ENCODE assay signal across 14 cellular contexts in genomic region chr2:213001285-213001910, GRCh38.
A peak's percentile ranks its signal among the peaks of the same experiment; 100 is the strongest.
DNase-seq lines count a peak whose midpoint lies in the region; ATAC-seq lines count a peak whose summit lies in the region.
"Had no signal": no experiment of that assay in that cellular context is flagged by ENCODE, and none has a peak within 500 bp of the region (broad histone marks: within the 10 kb centered on the region; RNA-seq: fewer than 3 reads in every experiment).

No MANE protein-coding gene starts in this region.

- H3K9me3 ChIP-seq in endocrine pancreas (ENCODE audit: control insufficient read depth, low read length): no peaks in the 10 kb centered on the region
- H3K9me3 ChIP-seq: A549, Peyer's patch had no signal

- H3K4me1 ChIP-seq in endocrine pancreas (ENCODE audit: control insufficient read depth, insufficient read depth, low read length): peaks cover 6% of the 10 kb centered on the region
- H3K4me1 ChIP-seq: A549, Peyer's patch had no signal

- peak; percentile 0 for DNase-seq in NOMO-1 treated with dmso at 0.1 percent for 144 hours (lab: John Stamatoyannopoulos, UW; ENCODE audit: unreplicated experiment)
- DNase-seq in NOMO-1 (lab: John Stamatoyannopoulos, UW; ENCODE audit: unreplicated experiment in 2 of 2): no peak
- peak; percentile 12 for DNase-seq in NCI-H69 (lab: John Stamatoyannopoulos, UW)
- peak; percentile 11 for DNase-seq in pons (ENCODE audit: low spot score)
- DNase-seq in stimulated activated CD4-positive, alpha-beta T cell treated with anti-CD3 and anti-CD28 coated beads, Interleukin-12 subunit alpha, Interleukin-12 subunit beta, amount 100 ng/mL, for 4 hours: no peak
- no peak for DNase-seq in MV-4-11 (lab: John Stamatoyannopoulos, UW)
- DNase-seq: activated CD8-positive, alpha-beta memory T cell treated with anti-CD3 and anti-CD28 coated beads, Interleukin-2, amount 50 U/mL, for 48 hours; brain microvascular endothelial cell; DMS79; KBM-7; Peyer's patch had no signal

- ATAC-seq in HG03442 (IDR thresholded peaks at IDR 0.05; ENCODE audit: unreplicated experiment): no peak
- ATAC-seq: A549 had no signal

- H3K4me3 ChIP-seq in endocrine pancreas (ENCODE audit: control insufficient read depth, insufficient read depth, low read length): peak overlapping the region; percentile 64
- H3K4me3 ChIP-seq: A549, Peyer's patch had no signal

- no peaks in the 10 kb centered on the region for H3K27me3 ChIP-seq in endocrine pancreas (ENCODE audit: control insufficient read depth, insufficient read depth, low read length)
- H3K27me3 ChIP-seq: brain microvascular endothelial cell, Peyer's patch had no signal

- H3K9ac ChIP-seq in endocrine pancreas (ENCODE audit: control insufficient read depth, insufficient read depth, low read length): no peak overlapping the region

- no peaks in the 10 kb centered on the region for H3K36me3 ChIP-seq in endocrine pancreas (ENCODE audit: control insufficient read depth, insufficient read depth, low read length)
- H3K36me3 ChIP-seq: brain microvascular endothelial cell, Peyer's patch had no signal

Comparison
In these comparisons a context has a peak if more than half of its experiments do, and no peak if none do; other contexts are left out.
1. DNase-seq: peak in NOMO-1 treated with dmso at 0.1 percent for 144 hours (single experiment), NCI-H69 (single experiment) and pons (single experiment); none in NOMO-1 (0 of 2), stimulated activated CD4-positive, alpha-beta T cell treated with anti-CD3 and anti-CD28 coated beads, Interleukin-12 subunit alpha, Interleukin-12 subunit beta, amount 100 ng/mL, for 4 hours (single experiment) and MV-4-11 (single experiment).